Comparison of ENCODE assay signal across 28 cellular contexts in the genomic region with DNA sequence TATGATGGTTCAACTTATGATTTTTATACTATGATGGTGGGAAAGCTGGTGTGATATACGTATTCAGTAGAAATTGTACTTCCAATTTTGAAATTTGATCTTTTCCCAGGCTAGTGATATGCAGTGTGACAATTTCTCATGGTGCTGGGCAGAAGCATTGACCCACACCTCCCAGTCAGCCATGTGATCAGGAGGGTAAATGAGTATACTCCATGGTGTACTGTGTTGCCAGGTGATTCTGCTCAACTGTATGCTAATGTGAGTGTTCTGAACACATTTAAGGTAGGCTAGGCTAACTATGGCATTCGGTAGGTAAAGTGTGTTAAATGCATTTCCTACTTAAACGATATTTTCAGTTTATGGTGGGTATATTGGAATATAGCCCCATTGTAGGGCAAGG.
"Had no signal": no experiment of that assay in that cellular context is flagged by ENCODE, and none has a peak within 500 bp of the region (broad histone marks: within the 10 kb centered on the region; RNA-seq: fewer than 3 reads in every experiment).

No MANE protein-coding gene starts in this region.

- DNase-seq: activated CD4-positive, alpha-beta T cell treated with anti-CD3 and anti-CD28 coated beads for 36 hours; activated CD4-positive, CD25-positive, alpha-beta regulatory T cell; activated CD8-positive, alpha-beta memory T cell treated with anti-CD3 and anti-CD28 coated beads, Interleukin-2, amount 10 ng/mL, durations not matched to agents 7 days and 5 days; activated CD8-positive, alpha-beta T cell treated with anti-CD3 and anti-CD28 coated beads, Interleukin-2, amount 10 ng/mL, durations not matched to agents 7 days and 5 days; activated gamma-delta T cell; activated naive CD4-positive, alpha-beta T cell treated with anti-CD3 and anti-CD28 coated beads, Interleukin-2, amount 10 ng/mL, durations not matched to agents 7 days and 5 days; activated naive CD8-positive, alpha-beta T cell treated with anti-CD3 and anti-CD28 coated beads, Interleukin-2, amount 50 U/mL, for 24 hours; amygdala; dermis blood vessel endothelial cell; effector CD8-positive, alpha-beta T cell; esophagus squamous epithelium; foreskin melanocyte; kidney glomerular epithelial cell; midbrain; naive thymus-derived CD8-positive, alpha-beta T cell; posterior cingulate gyrus; stimulated activated CD4-positive, alpha-beta T cell treated with anti-CD3 and anti-CD28 coated beads, Interleukin-12 subunit alpha, Interleukin-12 subunit beta, amount 100 ng/mL, for 4 hours; stimulated activated CD4-positive, alpha-beta T cell treated with anti-CD3 and anti-CD28 coated beads, Interleukin-4, amount 100 ng/mL, for 1 hour; stimulated activated naive CD8-positive, alpha-beta T cell treated with anti-CD3 and anti-CD28 coated beads, Interleukin-15, Interleukin-2, amounts not matched to agents 100 U/mL and 50 U/mL, for 24 hours; T-cell; testis had no signal

- H3K27me3 Mint-ChIP-seq: activated CD4-positive, alpha-beta T cell treated with anti-CD3 and anti-CD28 coated beads for 36 hours; activated CD8-positive, alpha-beta memory T cell treated with anti-CD3 and anti-CD28 coated beads, Interleukin-2, amount 10 ng/mL, durations not matched to agents 7 days and 5 days; activated naive CD4-positive, alpha-beta T cell treated with anti-CD3 and anti-CD28 coated beads, Interleukin-2, amount 10 ng/mL, durations not matched to agents 7 days and 5 days; activated naive CD8-positive, alpha-beta T cell treated with anti-CD3 and anti-CD28 coated beads, Interleukin-2, amount 50 U/mL, for 24 hours; naive thymus-derived CD8-positive, alpha-beta T cell; T-cell; type B pancreatic cell had no signal

- H3K27ac Mint-ChIP-seq: activated CD4-positive, alpha-beta T cell treated with anti-CD3 and anti-CD28 coated beads for 36 hours; activated CD8-positive, alpha-beta memory T cell treated with anti-CD3 and anti-CD28 coated beads, Interleukin-2, amount 10 ng/mL, durations not matched to agents 7 days and 5 days; activated naive CD4-positive, alpha-beta T cell treated with anti-CD3 and anti-CD28 coated beads, Interleukin-2, amount 10 ng/mL, durations not matched to agents 7 days and 5 days; activated naive CD8-positive, alpha-beta T cell treated with anti-CD3 and anti-CD28 coated beads, Interleukin-2, amount 50 U/mL, for 24 hours; T-cell; T-helper 2 cell treated with Interferon-gamma antibody and Interleukin-4, amounts not matched to agents 5 μg/mL and 100 μg/mL, for 36 hours; type B pancreatic cell had no signal

- ATAC-seq: activated CD4-positive, alpha-beta T cell treated with anti-CD3 and anti-CD28 coated beads for 36 hours; activated CD8-positive, alpha-beta memory T cell treated with anti-CD3 and anti-CD28 coated beads, Interleukin-2, amount 10 ng/mL, durations not matched to agents 7 days and 5 days; activated CD8-positive, alpha-beta T cell treated with anti-CD3 and anti-CD28 coated beads, Interleukin-2, amount 10 ng/mL, durations not matched to agents 7 days and 5 days; activated naive CD8-positive, alpha-beta T cell treated with anti-CD3 and anti-CD28 coated beads, Interleukin-2, amount 50 U/mL, for 24 hours; naive thymus-derived CD8-positive, alpha-beta T cell; sciatic nerve; stimulated activated naive CD8-positive, alpha-beta T cell treated with anti-CD3 and anti-CD28 coated beads, Interleukin-15, Interleukin-2, amounts not matched to agents 100 U/mL and 50 U/mL, for 24 hours; T-cell had no signal

- H3K4me1 ChIP-seq: breast epithelium, testis had no signal

- H3K36me3 ChIP-seq: breast epithelium, esophagus squamous epithelium, vagina had no signal

- H3K9me3 ChIP-seq: testis, vagina had no signal

- H3K27ac ChIP-seq: breast epithelium, epithelial cell of prostate, esophagus squamous epithelium, skin epidermis, testis, vagina had no signal

- H3K9me3 Mint-ChIP-seq: type B pancreatic cell had no signal

- H3K27me3 ChIP-seq: breast epithelium, esophagus squamous epithelium, testis, vagina had no signal

- H3K4me3 ChIP-seq: breast epithelium, esophagus squamous epithelium, skin epidermis, testis, vagina had no signal

- H3K4me3 Mint-ChIP-seq: activated CD4-positive, alpha-beta T cell treated with anti-CD3 and anti-CD28 coated beads for 36 hours; activated CD8-positive, alpha-beta memory T cell treated with anti-CD3 and anti-CD28 coated beads, Interleukin-2, amount 10 ng/mL, durations not matched to agents 7 days and 5 days; activated CD8-positive, alpha-beta T cell treated with anti-CD3 and anti-CD28 coated beads, Interleukin-2, amount 10 ng/mL, durations not matched to agents 7 days and 5 days; activated naive CD4-positive, alpha-beta T cell treated with anti-CD3 and anti-CD28 coated beads, Interleukin-2, amount 10 ng/mL, durations not matched to agents 7 days and 5 days; activated naive CD8-positive, alpha-beta T cell treated with anti-CD3 and anti-CD28 coated beads, Interleukin-2, amount 50 U/mL, for 24 hours; T-cell; T-helper 2 cell treated with Interferon-gamma antibody and Interleukin-4, amounts not matched to agents 5 μg/mL and 100 μg/mL, for 36 hours; type B pancreatic cell had no signal
